In genomic region chr1:193479187-193479586, GRCh38 we compare ENCODE assay signal across 9 cellular contexts.
DNase-seq lines count a peak whose midpoint lies in the region; ATAC-seq and TF ChIP-seq lines count a peak whose summit lies in the region.
"Had no signal": no experiment of that assay in that cellular context is flagged by ENCODE, and none has a peak within 500 bp of the region (broad histone marks: within the 10 kb centered on the region; RNA-seq: fewer than 3 reads in every experiment).

No MANE protein-coding gene starts in this region.

- H3K4me3 ChIP-seq in thyroid gland (replicated peaks in 1 of 3), result no peak overlapping the region
- H3K4me3 ChIP-seq: thoracic aorta had no signal

- ATAC-seq in GM18868 (IDR thresholded peaks at IDR 0.05; ENCODE audit: unreplicated experiment) (peak; percentile 90), HG02981 (IDR thresholded peaks at IDR 0.05; ENCODE audit: unreplicated experiment) (peak; percentile 97)
- peak; percentile 95 for ATAC-seq in effector memory CD8-positive, alpha-beta T cell (replicated peaks)

- TF ChIP-seq CTCF in thyroid gland (IDR thresholded peaks at IDR 0.05), result no peak
- no peak for TF ChIP-seq CTCF in CD14-positive monocyte (IDR thresholded peaks at IDR 0.05)

- H3K9me3 Mint-ChIP-seq in effector memory CD8-positive, alpha-beta T cell, result peaks cover 1 to 15% of the 10 kb centered on the region in 2 donors
- peaks cover 0 to 2% (median 0%) of the 10 kb centered on the region in 7 donors for H3K9me3 Mint-ChIP-seq in CD14-positive monocyte

- peak; percentile 69 for DNase-seq in T-helper 22 cell (ENCODE audit: low read depth)
- peak; percentile 74 to 84 (median 75) for DNase-seq in effector memory CD8-positive, alpha-beta T cell
- peak; percentile 6 to 10 for DNase-seq in thyroid gland
- no peak for DNase-seq in CD14-positive monocyte (ENCODE audit: low spot score)
- DNase-seq in SHP77 (lab: John Stamatoyannopoulos, UW), result no peak
- no peak for DNase-seq in retina

- 80% methylated on average over 3 of the region's 3 CpGs for WGBS in thyroid gland, 2 donors

- no peaks in the 10 kb centered on the region for H3K9me3 ChIP-seq in thyroid gland
- H3K9me3 ChIP-seq: thoracic aorta had no signal

- TF ChIP-seq POLR2A in thyroid gland (IDR thresholded peaks at IDR 0.05), result no peak

- no peaks in the 10 kb centered on the region for H3K4me1 ChIP-seq in thyroid gland

- no peak overlapping the region for H3K27ac ChIP-seq in thyroid gland
- H3K27ac ChIP-seq: thoracic aorta had no signal

- H3K27me3 ChIP-seq in thyroid gland, result no peaks in the 10 kb centered on the region

- no peaks in the 10 kb centered on the region for H3K27me3 Mint-ChIP-seq in effector memory CD8-positive, alpha-beta T cell
- peaks cover 0 to 2% (median 2%) of the 10 kb centered on the region in 3 donors for H3K27me3 Mint-ChIP-seq in CD14-positive monocyte (ENCODE audit: low read depth in 3 of 3)

- H3K36me3 ChIP-seq in thyroid gland, result no peaks in the 10 kb centered on the region
- H3K36me3 ChIP-seq: thoracic aorta had no signal

- H3K27ac Mint-ChIP-seq in effector memory CD8-positive, alpha-beta T cell, result peak overlapping the region; percentile 88 to 92
- no peak overlapping the region for H3K27ac Mint-ChIP-seq in CD14-positive monocyte

- peaks cover 36 to 47% of the 10 kb centered on the region in 2 donors for H3K4me1 Mint-ChIP-seq in effector memory CD8-positive, alpha-beta T cell (ENCODE audit: low read depth in 2 of 2)
- no peaks in the 10 kb centered on the region for H3K4me1 Mint-ChIP-seq in CD14-positive monocyte

- intact Hi-C loops in thyroid gland (cut with DNase I) (no loop called here), CD14-positive monocyte (cut with micrococcal nuclease) (no loop called here)

- H3K4me3 Mint-ChIP-seq in effector memory CD8-positive, alpha-beta T cell, result peak overlapping the region; percentile 55 to 58
- H3K4me3 Mint-ChIP-seq in CD14-positive monocyte, result no peak overlapping the region

- peaks cover 10% of the 10 kb centered on the region for H3K36me3 Mint-ChIP-seq in effector memory CD8-positive, alpha-beta T cell (ENCODE audit: insufficient read depth)
- H3K36me3 Mint-ChIP-seq in CD14-positive monocyte, result no peaks in the 10 kb centered on the region

Comparison
In these comparisons a context has a peak if more than half of its experiments do, and no peak if none do; other contexts are left out.
1. DNase-seq: peak in T-helper 22 cell (single experiment), effector memory CD8-positive, alpha-beta T cell (3 of 3) and thyroid gland (2 of 2); none in CD14-positive monocyte (single experiment), SHP77 (0 of 2) and retina (single experiment).
2. H3K27ac Mint-ChIP-seq: peak in effector memory CD8-positive, alpha-beta T cell (2 of 2); none in CD14-positive monocyte (0 of 7).
3. H3K4me3 Mint-ChIP-seq: peak in effector memory CD8-positive, alpha-beta T cell (2 of 2); none in CD14-positive monocyte (0 of 2).
4. Peak in every context shown above with its lines, with median percentiles within 50 percentile points of each other: ATAC-seq.